8 cellular contexts compared by ENCODE assay signal in genomic region chr1:6601865-6602668, GRCh38. TPM values are rescaled to one million over a fixed set of nuclear protein-coding genes. Genes with fewer than 3 reads are reported as not detected.
DNase-seq lines count a peak whose midpoint lies in the region; ATAC-seq lines count a peak whose summit lies in the region.

No MANE protein-coding gene starts in this region.

- no peaks in the 10 kb centered on the region for H3K27me3 Mint-ChIP-seq in T-helper 1 cell treated with Interleukin-12 subunit alpha and Interleukin-12 subunit beta and Interleukin-4 antibody, amounts not matched to agents 30 μg/mL and 1 μg/mL, for 36 hours (ENCODE audit: low read depth)

- H3K9me3 ChIP-seq in BLaER1 treated with 17β-estradiol and CSF1 and Interleukin-3, amounts not matched to agents 10 nM and 100 nM (replicated peaks in 1 of 11) = no peaks in the 10 kb centered on the region

- H3K9ac ChIP-seq in BLaER1 treated with 17β-estradiol and CSF1 and Interleukin-3, amounts not matched to agents 10 nM and 100 nM = peak overlapping the region; percentile 77 to 90 (median 87)

- peak; percentile 22 for ATAC-seq in GM19025 (IDR thresholded peaks at IDR 0.05; ENCODE audit: low read depth, unreplicated experiment)
- ATAC-seq in HG03354 (IDR thresholded peaks at IDR 0.05; ENCODE audit: poor library complexity, severe bottlenecking, unreplicated experiment) = peak; percentile 45

- peak overlapping the region; percentile 91 to 100 (median 99) for H3K4me2 ChIP-seq in BLaER1 treated with 17β-estradiol and CSF1 and Interleukin-3, amounts not matched to agents 10 nM and 100 nM

- H3K36me3 Mint-ChIP-seq in T-helper 1 cell treated with Interleukin-12 subunit alpha and Interleukin-12 subunit beta and Interleukin-4 antibody, amounts not matched to agents 30 μg/mL and 1 μg/mL, for 36 hours (ENCODE audit: low read depth) = peaks cover 12% of the 10 kb centered on the region

- peak overlapping the region; percentile 100 for H3K4me3 Mint-ChIP-seq in T-helper 1 cell treated with Interleukin-12 subunit alpha and Interleukin-12 subunit beta and Interleukin-4 antibody, amounts not matched to agents 30 μg/mL and 1 μg/mL, for 36 hours

- peak overlapping the region; percentile 70 to 89 (median 79) for H3K4me3 ChIP-seq in BLaER1 treated with 17β-estradiol and CSF1 and Interleukin-3, amounts not matched to agents 10 nM and 100 nM

- peaks cover 13 to 25% (median 23%) of the 10 kb centered on the region in 11 experiments for H3K36me3 ChIP-seq in BLaER1 treated with 17β-estradiol and CSF1 and Interleukin-3, amounts not matched to agents 10 nM and 100 nM

- H3K27ac ChIP-seq in BLaER1 treated with 17β-estradiol and CSF1 and Interleukin-3, amounts not matched to agents 10 nM and 100 nM = peak overlapping the region; percentile 44 to 91 (median 85); a peak in 21 of 22 replicates
- peak overlapping the region; percentile 96 for H3K27ac ChIP-seq in temporal lobe (ENCODE audit: low read depth, low read length)

- peaks cover 42 to 72% (median 66%) of the 10 kb centered on the region in 10 experiments for H3K4me1 ChIP-seq in BLaER1 treated with 17β-estradiol and CSF1 and Interleukin-3, amounts not matched to agents 10 nM and 100 nM

- H3K27ac Mint-ChIP-seq in T-helper 1 cell treated with Interleukin-12 subunit alpha and Interleukin-12 subunit beta and Interleukin-4 antibody, amounts not matched to agents 30 μg/mL and 1 μg/mL, for 36 hours = peak overlapping the region; percentile 99

- no peaks in the 10 kb centered on the region for H3K9me3 Mint-ChIP-seq in T-helper 1 cell treated with Interleukin-12 subunit alpha and Interleukin-12 subunit beta and Interleukin-4 antibody, amounts not matched to agents 30 μg/mL and 1 μg/mL, for 36 hours

- H4K20me1 ChIP-seq in BLaER1 treated with 17β-estradiol and CSF1 and Interleukin-3, amounts not matched to agents 10 nM and 100 nM = peaks cover 35 to 54% (median 50%) of the 10 kb centered on the region in 11 experiments; a peak in 21 of 22 replicates

- DNase-seq in ecto neural progenitor cell (ENCODE audit: low spot score) (peak; percentile 70), medulla oblongata (ENCODE audit: extremely low spot score) (peak; percentile 40), GF-D8 (lab: John Stamatoyannopoulos, UW) (no peak)

- no peaks in the 10 kb centered on the region; a peak in 1 of 22 replicates for H3K27me3 ChIP-seq in BLaER1 treated with 17β-estradiol and CSF1 and Interleukin-3, amounts not matched to agents 10 nM and 100 nM

- H3K4me1 Mint-ChIP-seq in T-helper 1 cell treated with Interleukin-12 subunit alpha and Interleukin-12 subunit beta and Interleukin-4 antibody, amounts not matched to agents 30 μg/mL and 1 μg/mL, for 36 hours (ENCODE audit: low read depth) = peaks cover 18% of the 10 kb centered on the region

RNA-seq across cellular contexts. Expression of gene KLHL21, which starts 0.6 kb away (rescaled TPM):
- 6.4 TPM for total RNA-seq in temporal lobe

RNA-seq across cellular contexts. Expression of gene PHF13, which starts 11.5 kb away (rescaled TPM):
- 14.3 TPM for total RNA-seq in temporal lobe

RNA-seq across cellular contexts. Expression of gene ZBTB48, which starts 22.3 kb away (rescaled TPM):
- total RNA-seq in temporal lobe = 10.8 TPM

RNA-seq across cellular contexts. Expression of gene THAP3, which starts 22.6 kb away (rescaled TPM):
- total RNA-seq in temporal lobe = 18.2 TPM

RNA-seq across cellular contexts. Expression of gene TAS1R1, which starts 47.0 kb away (rescaled TPM):
- total RNA-seq in temporal lobe = not detected
